8 cellular contexts compared by ENCODE assay signal in genomic region chr12:113912761-113913295, GRCh38. TPM values are rescaled to one million over a fixed set of nuclear protein-coding genes. Genes with fewer than 3 reads are reported as not detected.
DNase-seq lines count a peak whose midpoint lies in the region; ATAC-seq, FAIRE-seq and TF ChIP-seq lines count a peak whose summit lies in the region.

No MANE protein-coding gene starts in this region.

- intact Hi-C loops in GM12878 (cut with micrococcal nuclease; ENCODE audit: unreplicated experiment), result loop anchor here (1.0 to 10.0 kb wide), 4 partner anchors 126 to 598 kb away; no protein-coding TSS in a partner anchor
- intact Hi-C loops in spleen (cut with DNase I; ENCODE audit: low total_unique reads), result no loop called here

- FAIRE-seq in GM12892 (lab: Jason Lieb, UNC) (peak; percentile 81), GM12878 (lab: Jason Lieb, UNC) (peak; percentile 82)

- WGBS in GM12878 (ENCODE audit: insufficient coverage, insufficient replicate concordance, low lambda C conversion rate, missing lambda C conversion rate), result 47% methylated on average over 12 of the region's 12 CpGs
- WGBS in spleen, 5 donors, result 53 to 65% (median 56%) methylated on average over 12 of the region's 12 CpGs

- no peak overlapping the region for H3K9ac ChIP-seq in GM12878 (ENCODE audit: control insufficient read depth, insufficient read depth, low read length)

- H3K79me2 ChIP-seq in GM12878 (ENCODE audit: control insufficient read depth, insufficient read depth, low read length), result no peaks in the 10 kb centered on the region

- SMC1A ChIA-PET in GM12878 (lab: Charles Lee; ENCODE audit: uncharacterized antibody, unreplicated experiment), result interaction anchor here (0.6 to 1.0 kb wide), 5 partner anchors 15 to 450 kb away, joined by 3 to 4 read pairs (median 3); no protein-coding TSS in a partner anchor

- TF ChIP-seq POLR2A in GM12892 (IDR thresholded peaks at IDR 0.05; ENCODE audit: low read depth, low read length) (no peak), GM12878 (IDR thresholded peaks at IDR 0.05; ENCODE audit: low read depth, low read length) (no peak), spleen (IDR thresholded peaks at IDR 0.05) (no peak)

- DNase-seq in GM12892 (ENCODE audit: insufficient read length) (peak; percentile 53), NCI-H146 (lab: John Stamatoyannopoulos, UW) (peak; percentile 73), T-helper 2 cell (peak in 3 of 5 experiments; percentile 17 to 45 (median 20)), GM12878 (ENCODE audit: low read depth, low spot score) (no peak), iPS DF 4.7 (ENCODE audit: extremely low read depth, low spot score) (peak; percentile 49), spleen (peak; percentile 81)

- POLR2A ChIA-PET in GM12878 (lab: Charles Lee), result no interaction called here

- CTCF ChIA-PET in GM12878 (lab: Yijun Ruan, JAX), result interaction anchor here (1.7 to 1.8 kb wide), 2 partner anchors 451 to 455 kb away, joined by 4 to 9 read pairs; no protein-coding TSS in a partner anchor

- H3K4me1 ChIP-seq in GM12878 (ENCODE audit: control insufficient read depth, insufficient read depth, low read length), result no peaks in the 10 kb centered on the region
- H3K4me1 ChIP-seq in spleen, result no peaks in the 10 kb centered on the region

- H3K27me3 ChIP-seq in GM12878 (replicated peaks in 1 of 2; ENCODE audit: control insufficient read depth in 2 of 2, insufficient read depth in 2 of 2, low read length in 1 of 2), result no peaks in the 10 kb centered on the region
- H3K27me3 ChIP-seq in spleen (replicated peaks in 1 of 7), result no peaks in the 10 kb centered on the region

- TF ChIP-seq CTCF in 22Rv1 (IDR thresholded peaks at IDR 0.05) (peak; percentile 99), GM12878 (IDR thresholded peaks at IDR 0.05 in 2 of 3, conservative IDR thresholded peaks at IDR 0.05 in 1 of 3; ENCODE audit: control insufficient read depth in 2 of 3, extremely low read depth in 1 of 3, insufficient read depth in 1 of 3, low read depth in 3 of 3, low read length in 3 of 3) (peak; percentile 87 to 90 (median 88)), spleen (IDR thresholded peaks at IDR 0.05 in 8 of 11, conservative IDR thresholded peaks at IDR 0.05 in 3 of 11) (peak; percentile 30 to 85 (median 75))

- TF ChIP-seq RAD21 in GM12878 (IDR thresholded peaks at IDR 0.05; ENCODE audit: insufficient read depth, low read depth, low read length), result peak; percentile 85

- H3K36me3 ChIP-seq in GM12878 (ENCODE audit: control insufficient read depth in 2 of 2, insufficient read depth in 2 of 2, low read length in 1 of 2), result peaks cover 0 to 25% of the 10 kb centered on the region in 2 experiments; a peak in 3 of 4 replicates
- H3K36me3 ChIP-seq in spleen, result peaks cover 0 to 99% (median 75%) of the 10 kb centered on the region in 6 donors

- no peaks in the 10 kb centered on the region for H3K9me3 ChIP-seq in GM12878 (replicated peaks; ENCODE audit: control insufficient read depth, insufficient read depth, low read length)
- H3K9me3 ChIP-seq in spleen, result no peaks in the 10 kb centered on the region

- no TSS peak for BruUV-seq in GM12878 (replicated peaks; lab: Mats Ljungman, UMichigan)

- no peak; a peak in 1 of 4 replicates for TF ChIP-seq EP300 in GM12878 (IDR thresholded peaks at IDR 0.05; ENCODE audit: borderline replicate concordance in 1 of 2, control insufficient read depth in 1 of 2, low read depth in 2 of 2, low read length in 2 of 2)

- ATAC-seq in GM12878 (peak; percentile 89), HG03439 (IDR thresholded peaks at IDR 0.05; ENCODE audit: unreplicated experiment) (no peak)

- no peak overlapping the region for H3K4me3 ChIP-seq in GM12878
- no peak overlapping the region for H3K4me3 ChIP-seq in spleen

- RAD21 ChIA-PET in GM12878 (lab: Charles Lee; ENCODE audit: unreplicated experiment), result interaction anchor here (0.8 kb wide), 1 partner anchor 451 kb away, joined by 4 read pairs; no protein-coding TSS in a partner anchor

- no peak overlapping the region for H3K4me2 ChIP-seq in GM12878 (ENCODE audit: control insufficient read depth, insufficient read depth)

- no peak overlapping the region for H3K27ac ChIP-seq in 22Rv1
- H3K27ac ChIP-seq in GM12878 (ENCODE audit: control insufficient read depth, insufficient read depth), result no peak overlapping the region
- no peak overlapping the region for H3K27ac ChIP-seq in spleen

- no peak overlapping the region for H2AFZ ChIP-seq in GM12878 (ENCODE audit: control insufficient read depth, low read depth, low read length)

- in situ Hi-C loops in GM12878 (cut with MboI), result loop anchor here (5.0 to 10.0 kb wide), 2 partner anchors 451 to 478 kb away; no protein-coding TSS in a partner anchor

- H4K20me1 ChIP-seq in GM12878 (ENCODE audit: control insufficient read depth, insufficient read depth), result no peaks in the 10 kb centered on the region

TF ChIP-seq in GM12878, 131 proteins besides CTCF, POLR2A, EP300 and RAD21:
- TF ChIP-seq NR2F1 (conservative IDR thresholded peaks at IDR 0.05) (no peak), SMAD5 (IDR thresholded peaks at IDR 0.05; ENCODE audit: low read depth) (no peak), CBX5 (IDR thresholded peaks at IDR 0.05; ENCODE audit: low read depth) (no peak), SMC3 (IDR thresholded peaks at IDR 0.05; ENCODE audit: borderline replicate concordance, low read length) (peak; percentile 81; the same call in 1 of the 2 replicates), YY1 (IDR thresholded peaks at IDR 0.05; ENCODE audit: low read depth, low read length) (0 out of 2 replicates have a peak, but pooled peaks have one; percentile 11)

RNA-seq across cellular contexts. Expression of gene RBM19, which starts 53.3 kb away (rescaled TPM):
- 19.3 TPM for polyA plus RNA-seq in GM12892 (2012; ENCODE audit: missing spikeins)
- 141 and 153 TPM in 2 replicates for total RNA-seq in GM12878 (2013; cell fraction: nucleolus; rRNA removed)
- total RNA-seq in GM12878 (2014; rRNA removed) (25.1 and 28.2 TPM in 2 replicates), GM12878 (2014; rRNA removed; fragmentation: Illumina TruSeq; extraction: Trizol) (24.7 and 26.7 TPM in 2 replicates), GM12878 (2021) (30.4 and 37.3 TPM in 2 replicates), spleen (10 to 100 TPM; 29.1 to 46.7 (median 34.8) TPM)
- 14.2 TPM for polyA plus RNA-seq in GM12878 (2011; ENCODE audit: low read depth)
- polyA plus RNA-seq in GM12878 (2011; rRNA removed) (26.6 and 32.7 TPM in 2 replicates), GM12878 (2014; fragmentation: Illumina TruSeq; extraction: Trizol) (20.4 and 27.1 TPM in 2 replicates), GM12878 (2014; fragmentation: Nextera tagmentation; extraction: Ambion mirVana) (1 to 10 TPM; 4.2 to 7.8 TPM), GM12878 (2014; rRNA removed) (37.4 and 42.9 TPM in 2 replicates), GM12878 (2016; fragmentation: Nextera tagmentation; extraction: Ambion mirVana) (10 to 100 TPM; 28.6 to 33.3 TPM), spleen (10 to 100 TPM; 13.6 to 22.5 (median 15.7) TPM)
- 33.3 and 45.1 TPM in 2 replicates for polyA plus RNA-seq in GM12878 (2011; cell fraction: cytosol; rRNA removed)
- 81.8 and 85.0 TPM in 2 replicates for polyA plus RNA-seq in GM12878 (2011; cell fraction: nucleus; rRNA removed)
- 25.1 and 26.1 TPM in 2 replicates for polyA plus RNA-seq in GM12878 (2012)
- polyA minus RNA-seq in GM12878 (2011; rRNA and poly(A)+ RNA removed), result 25.6 and 39.4 TPM in 2 replicates
- polyA minus RNA-seq in GM12878 (2011; cell fraction: cytosol; rRNA and poly(A)+ RNA removed), result 13.5 and 14.2 TPM in 2 replicates
- polyA minus RNA-seq in GM12878 (2011; cell fraction: nucleus; rRNA and poly(A)+ RNA removed), result 25.1 and 38.5 TPM in 2 replicates
